In genomic region chr2:161990741-161991140, GRCh38 we compare ENCODE assay signal across 12 cellular contexts.
DNase-seq lines count a peak whose midpoint lies in the region; ATAC-seq lines count a peak whose summit lies in the region.
"Had no signal": no experiment of that assay in that cellular context is flagged by ENCODE, and none has a peak within 500 bp of the region (broad histone marks: within the 10 kb centered on the region; RNA-seq: fewer than 3 reads in every experiment).

No MANE protein-coding gene starts in this region.

- ATAC-seq in stimulated activated naive CD8-positive, alpha-beta T cell treated with anti-CD3 and anti-CD28 coated beads, Interleukin-15, amount 100 ng/mL, for 72 hours, result no peak

- H3K27me3 Mint-ChIP-seq in stimulated activated naive CD8-positive, alpha-beta T cell treated with anti-CD3 and anti-CD28 coated beads, Interleukin-15, Interleukin-2, amounts not matched to agents 100 ng/mL and 50 ng/mL, for 24 hours, result no peaks in the 10 kb centered on the region
- no peaks in the 10 kb centered on the region for H3K27me3 Mint-ChIP-seq in stimulated activated naive CD8-positive, alpha-beta T cell treated with anti-CD3 and anti-CD28 coated beads, Interleukin-15, amount 100 ng/mL, for 72 hours
- H3K27me3 Mint-ChIP-seq: CD4-positive, alpha-beta memory T cell had no signal

- no peaks in the 10 kb centered on the region for H3K36me3 Mint-ChIP-seq in stimulated activated naive CD8-positive, alpha-beta T cell treated with anti-CD3 and anti-CD28 coated beads, Interleukin-15, Interleukin-2, amounts not matched to agents 100 ng/mL and 50 ng/mL, for 24 hours (ENCODE audit: low read depth)
- H3K36me3 Mint-ChIP-seq: neural progenitor cell had no signal

- DNase-seq in stimulated activated naive CD8-positive, alpha-beta T cell treated with anti-CD3 and anti-CD28 coated beads, Interleukin-15, amount 100 ng/mL, for 72 hours, result no peak
- DNase-seq in SW480 (ENCODE audit: low spot score), result peak; percentile 15
- peak; percentile 90 for DNase-seq in fibroblast of peridontal ligament (ENCODE audit: extremely low read depth)
- DNase-seq in effector CD8-positive, alpha-beta T cell (lab: John Stamatoyannopoulos, UW), result no peak
- no peak for DNase-seq in NCI-H2171 (lab: John Stamatoyannopoulos, UW)
- no peak for DNase-seq in T-helper 9 cell
- DNase-seq in NCI-H1417 (lab: John Stamatoyannopoulos, UW), result no peak
- DNase-seq: CD4-positive, alpha-beta memory T cell; GOT3; NCI-H526 had no signal

- peak overlapping the region; percentile 52 for H3K27ac Mint-ChIP-seq in stimulated activated naive CD8-positive, alpha-beta T cell treated with anti-CD3 and anti-CD28 coated beads, Interleukin-15, Interleukin-2, amounts not matched to agents 100 ng/mL and 50 ng/mL, for 24 hours
- peak overlapping the region in 1 of 2 donors; percentile 19 for H3K27ac Mint-ChIP-seq in stimulated activated naive CD8-positive, alpha-beta T cell treated with anti-CD3 and anti-CD28 coated beads, Interleukin-15, amount 100 ng/mL, for 72 hours
- H3K27ac Mint-ChIP-seq: neural progenitor cell had no signal

- H3K4me1 Mint-ChIP-seq in stimulated activated naive CD8-positive, alpha-beta T cell treated with anti-CD3 and anti-CD28 coated beads, Interleukin-15, Interleukin-2, amounts not matched to agents 100 ng/mL and 50 ng/mL, for 24 hours (ENCODE audit: low read depth), result peaks cover 57% of the 10 kb centered on the region
- H3K4me1 Mint-ChIP-seq in stimulated activated naive CD8-positive, alpha-beta T cell treated with anti-CD3 and anti-CD28 coated beads, Interleukin-15, amount 100 ng/mL, for 72 hours, result peaks cover 74% of the 10 kb centered on the region

- H3K9me3 Mint-ChIP-seq in stimulated activated naive CD8-positive, alpha-beta T cell treated with anti-CD3 and anti-CD28 coated beads, Interleukin-15, Interleukin-2, amounts not matched to agents 100 ng/mL and 50 ng/mL, for 24 hours, result no peaks in the 10 kb centered on the region
- no peaks in the 10 kb centered on the region for H3K9me3 Mint-ChIP-seq in stimulated activated naive CD8-positive, alpha-beta T cell treated with anti-CD3 and anti-CD28 coated beads, Interleukin-15, amount 100 ng/mL, for 72 hours
- H3K9me3 Mint-ChIP-seq: neural progenitor cell had no signal

- H3K4me3 Mint-ChIP-seq in stimulated activated naive CD8-positive, alpha-beta T cell treated with anti-CD3 and anti-CD28 coated beads, Interleukin-15, Interleukin-2, amounts not matched to agents 100 ng/mL and 50 ng/mL, for 24 hours, result no peak overlapping the region
- H3K4me3 Mint-ChIP-seq in stimulated activated naive CD8-positive, alpha-beta T cell treated with anti-CD3 and anti-CD28 coated beads, Interleukin-15, amount 100 ng/mL, for 72 hours, result peak overlapping the region in 1 of 2 donors; percentile 32
- H3K4me3 Mint-ChIP-seq: neural progenitor cell had no signal

Comparison
In these comparisons a context has a peak if more than half of its experiments do, and no peak if none do; other contexts are left out.
1. DNase-seq: peak in SW480 (single experiment) and fibroblast of peridontal ligament (single experiment); none in stimulated activated naive CD8-positive, alpha-beta T cell treated with anti-CD3 and anti-CD28 coated beads, Interleukin-15, amount 100 ng/mL, for 72 hours (0 of 2), effector CD8-positive, alpha-beta T cell (single experiment), NCI-H2171 (single experiment), T-helper 9 cell (single experiment) and NCI-H1417 (0 of 3).